ENCODE assay signal across 15 cellular contexts in the genomic region with DNA sequence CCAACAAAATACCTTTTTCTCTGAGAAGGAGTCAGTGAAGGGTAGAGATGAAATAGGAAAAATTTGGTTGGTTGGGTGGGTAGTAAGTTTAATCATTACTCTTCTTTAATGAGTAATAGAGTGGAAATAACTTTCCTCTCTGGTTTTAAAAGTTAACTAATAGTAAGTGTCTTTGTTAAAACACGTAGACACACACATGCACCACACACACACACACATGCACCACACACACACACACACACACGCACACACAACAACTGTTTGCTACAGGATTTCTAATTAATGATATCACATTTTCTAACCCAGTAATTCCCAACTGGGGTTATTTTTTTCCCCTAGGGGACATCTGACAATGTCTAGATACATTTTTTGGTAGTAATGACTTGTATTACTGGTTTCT.
A peak's percentile ranks its signal among the peaks of the same experiment; 100 is the strongest.
DNase-seq lines count a peak whose midpoint lies in the region; ATAC-seq and TF ChIP-seq lines count a peak whose summit lies in the region.
"Had no signal": no experiment of that assay in that cellular context is flagged by ENCODE, and none has a peak within 500 bp of the region (broad histone marks: within the 10 kb centered on the region; RNA-seq: fewer than 3 reads in every experiment).

No MANE protein-coding gene starts in this region.

- H3K4me3 Mint-ChIP-seq in Calu3 (ENCODE audit: low read depth, unreplicated experiment) (peak overlapping the region; percentile 17), endothelial cell (ENCODE audit: unreplicated experiment) (no peak overlapping the region)

- intact Hi-C loops in Calu3 (cut with micrococcal nuclease; ENCODE audit: unreplicated experiment): no loop called here

- CTCF ChIA-PET in Calu3 (lab: Charles Lee): no interaction called here

- ATAC-seq in GM21786 (IDR thresholded peaks at IDR 0.05; ENCODE audit: unreplicated experiment) (peak; percentile 23), HG03457 (IDR thresholded peaks at IDR 0.05; ENCODE audit: unreplicated experiment) (peak; percentile 28), GM18517 (IDR thresholded peaks at IDR 0.05; ENCODE audit: unreplicated experiment) (no peak), GM19395 (IDR thresholded peaks at IDR 0.05; ENCODE audit: unreplicated experiment) (no peak)
- ATAC-seq: Right ventricle myocardium inferior had no signal

- H3K4me1 Mint-ChIP-seq in Calu3 (ENCODE audit: low read depth, unreplicated experiment): peaks cover 39% of the 10 kb centered on the region
- no peaks in the 10 kb centered on the region for H3K4me1 Mint-ChIP-seq in endothelial cell (ENCODE audit: unreplicated experiment)

- H3K27ac Mint-ChIP-seq in Calu3 (ENCODE audit: unreplicated experiment) (peak overlapping the region; percentile 71), endothelial cell (ENCODE audit: unreplicated experiment) (no peak overlapping the region)

- no peaks in the 10 kb centered on the region for H3K36me3 Mint-ChIP-seq in Calu3 (ENCODE audit: insufficient read depth, unreplicated experiment)
- H3K36me3 Mint-ChIP-seq in endothelial cell (ENCODE audit: low read depth, unreplicated experiment): no peaks in the 10 kb centered on the region

- no TSS peak for BruUV-seq in Calu3 (replicated peaks; lab: Mats Ljungman, UMichigan)

- DNase-seq in Calu3 (no peak), left kidney (ENCODE audit: low read depth, low spot score) (peak; percentile 40), endothelial cell (ENCODE audit: low spot score) (no peak)
- DNase-seq in stimulated activated CD4-positive, alpha-beta T cell treated with anti-CD3 and anti-CD28 coated beads, Interleukin-2, amount 100 ng/mL, for 48 hours: no peak
- DNase-seq: C1 segment of cervical spinal cord, IMR-90, NCI-H1105, NCI-H1694, NCI-H510A treated with DMSO at 0.1 percent for 48 hours, Peyer's patch had no signal

- no peak for TF ChIP-seq CTCF in Calu3 (IDR thresholded peaks at IDR 0.05; ENCODE audit: unreplicated experiment)
- no peak for TF ChIP-seq CTCF in endothelial cell (IDR thresholded peaks at IDR 0.05; ENCODE audit: unreplicated experiment)

- H3K9me3 Mint-ChIP-seq in Calu3 (ENCODE audit: low read depth, unreplicated experiment) (no peaks in the 10 kb centered on the region), endothelial cell (ENCODE audit: unreplicated experiment) (peaks cover 14% of the 10 kb centered on the region)

- H3K27me3 Mint-ChIP-seq in Calu3 (ENCODE audit: unreplicated experiment) (no peaks in the 10 kb centered on the region), endothelial cell (ENCODE audit: unreplicated experiment) (peaks cover 3% of the 10 kb centered on the region)

Comparison
In these comparisons a context has a peak if more than half of its experiments do, and no peak if none do; other contexts are left out.
1. ATAC-seq: peak in GM21786 (single experiment) and HG03457 (single experiment); none in GM18517 (single experiment) and GM19395 (single experiment).